In genomic region chr13:80399340-80400163, GRCh38 we compare ENCODE assay signal across 9 cellular contexts. TPM values are rescaled to one million over a fixed set of nuclear protein-coding genes. Genes with fewer than 3 reads are reported as not detected.
DNase-seq lines count a peak whose midpoint lies in the region; ATAC-seq, FAIRE-seq and TF ChIP-seq lines count a peak whose summit lies in the region.
"Had no signal": no experiment of that assay in that cellular context is flagged by ENCODE, and none has a peak within 500 bp of the region (broad histone marks: within the 10 kb centered on the region; RNA-seq: fewer than 3 reads in every experiment).

No MANE protein-coding gene starts in this region.

- peak; percentile 54 for ATAC-seq in GM19328 (IDR thresholded peaks at IDR 0.05; ENCODE audit: unreplicated experiment)

- H3K4me3 ChIP-seq in epithelial cell of esophagus (ENCODE audit: low read length) = no peak overlapping the region

- no peak for FAIRE-seq in frontal cortex (lab: Jason Lieb, UNC)

- DNase-seq in Ammon's horn (ENCODE audit: low spot score) (peak; percentile 29), MV-4-11 (lab: John Stamatoyannopoulos, UW) (peak; percentile 81), epithelial cell of esophagus (ENCODE audit: low read depth) (peak; percentile 93), frontal cortex (ENCODE audit: low spot score in 2 of 2) (no peak), NCI-H1694 (lab: John Stamatoyannopoulos, UW) (no peak), NCI-H2081 treated with DMSO at 0.1 percent for 48 hours (lab: John Stamatoyannopoulos, UW) (no peak)
- DNase-seq in stimulated activated naive CD4-positive, alpha-beta T cell treated with Interleukin-2 at 50 U/mL for 16 hours (lab: John Stamatoyannopoulos, UW) = no peak
- DNase-seq: dermis blood vessel endothelial cell had no signal

- no peak for TF ChIP-seq CTCF in epithelial cell of esophagus (IDR thresholded peaks at IDR 0.05; ENCODE audit: insufficient read depth, low read depth, low read length, missing control alignments)

RNA-seq across cellular contexts. Expression of gene SPRY2, which starts 58.6 kb away (rescaled TPM):
- 42.8 TPM for total RNA-seq in frontal cortex

Comparison
In these comparisons a context has a peak if more than half of its experiments do, and no peak if none do; other contexts are left out.
1. DNase-seq: peak in Ammon's horn (single experiment), MV-4-11 (single experiment) and epithelial cell of esophagus (single experiment); none in frontal cortex (0 of 2), NCI-H1694 (single experiment), stimulated activated naive CD4-positive, alpha-beta T cell treated with Interleukin-2 at 50 U/mL for 16 hours (single experiment) and NCI-H2081 treated with DMSO at 0.1 percent for 48 hours (single experiment).